1 cellular context compared by ENCODE assay signal in genomic region chr9:89374176-89374575, GRCh38.
TF ChIP-seq lines count a peak whose summit lies in the region.

No MANE protein-coding gene starts in this region.

TF ChIP-seq in IMR-90, 13 proteins besides CTCF, POLR2A, EP300 and RAD21 (continued from another document):
- TF ChIP-seq CHD1 (IDR thresholded peaks at IDR 0.05; ENCODE audit: low read depth, low read length) (no peak), SMC3 (IDR thresholded peaks at IDR 0.05; ENCODE audit: low read depth, low read length) (no peak), CEBPB (IDR thresholded peaks at IDR 0.05; ENCODE audit: low read depth, low read length) (no peak), BHLHE40 (IDR thresholded peaks at IDR 0.05; ENCODE audit: low read depth, low read length) (no peak), MXI1 (IDR thresholded peaks at IDR 0.05; ENCODE audit: borderline replicate concordance, low read depth, low read length) (no peak), NFE2L2 (IDR thresholded peaks at IDR 0.05; ENCODE audit: low read depth, low read length) (no peak), FOS (IDR thresholded peaks at IDR 0.05; ENCODE audit: low read depth, low read length) (no peak)
